In the genomic region with DNA sequence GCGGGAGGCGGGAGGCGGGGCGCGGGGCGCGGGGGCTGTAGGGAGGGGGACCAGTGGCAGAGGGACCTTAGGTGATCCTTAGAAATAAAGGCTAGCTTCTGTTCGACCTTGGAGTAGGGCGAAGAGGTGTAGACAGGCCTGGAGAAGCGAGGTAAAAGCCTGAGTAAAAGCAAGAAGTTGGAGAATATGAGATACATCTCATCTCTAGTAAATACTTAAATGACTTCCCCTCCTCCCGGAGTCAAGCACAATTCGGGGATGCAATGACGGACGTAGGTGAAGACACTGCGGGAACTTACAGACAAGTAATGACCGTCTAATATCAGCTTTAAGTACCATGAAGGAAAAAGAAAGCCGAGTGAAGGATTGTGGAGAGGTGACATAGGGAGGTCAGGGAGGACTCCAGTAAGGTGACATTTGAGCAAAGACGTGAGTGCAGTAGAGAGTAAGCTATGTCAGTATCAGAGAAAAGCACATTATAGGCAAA, we compare ENCODE assay signal across 8 cellular contexts. TPM values are rescaled to one million over a fixed set of nuclear protein-coding genes. Genes with fewer than 3 reads are reported as not detected.
A peak's percentile ranks its signal among the peaks of the same experiment; 100 is the strongest.
DNase-seq lines count a peak whose midpoint lies in the region; ATAC-seq and TF ChIP-seq lines count a peak whose summit lies in the region.

No MANE protein-coding gene starts in this region.

- H3K27me3 ChIP-seq in heart left ventricle (no peaks in the 10 kb centered on the region), Peyer's patch (no peaks in the 10 kb centered on the region), fibroblast of lung (ENCODE audit: control insufficient read depth, insufficient read depth, low read length) (no peaks in the 10 kb centered on the region), sigmoid colon (no peaks in the 10 kb centered on the region)

- TF ChIP-seq CTCF in heart left ventricle (IDR thresholded peaks at IDR 0.05): no peak
- no peak for TF ChIP-seq CTCF in Peyer's patch (IDR thresholded peaks at IDR 0.05)
- no peak for TF ChIP-seq CTCF in fibroblast of lung (conservative IDR thresholded peaks at IDR 0.05 in 1 of 2, IDR thresholded peaks at IDR 0.05 in 1 of 2; ENCODE audit: low read depth in 1 of 2, low read length in 2 of 2)
- TF ChIP-seq CTCF in sigmoid colon (IDR thresholded peaks at IDR 0.05): no peak

- no peak for TF ChIP-seq EP300 in sigmoid colon (IDR thresholded peaks at IDR 0.05)

- peak overlapping the region; percentile 93 for H2AFZ ChIP-seq in fibroblast of lung (ENCODE audit: low read length)

- H3K79me2 ChIP-seq in fibroblast of lung (ENCODE audit: control insufficient read depth, insufficient read depth, low read length): peaks cover 18% of the 10 kb centered on the region

- intact Hi-C loops in heart left ventricle (cut with DNase I): loop anchor here in 2 of 10 donors (10.0 kb wide), 1 partner anchor 650 kb away; the partner anchor contains the start of gene NIPSNAP3A (in 2 of the 2)
- intact Hi-C loops in Right ventricle myocardium inferior (cut with DNase I): loop anchor here (5.0 kb wide), 1 partner anchor 653 kb away; the partner anchor contains the start of gene NIPSNAP3A
- intact Hi-C loops in sigmoid colon (cut with DNase I): loop anchor here (5.0 kb wide), 1 partner anchor 653 kb away; the partner anchor contains the start of gene NIPSNAP3A

- H3K27ac ChIP-seq in heart left ventricle (peak overlapping the region in 9 of 12 donors; percentile 82 to 98 (median 93)), Peyer's patch (peak overlapping the region; percentile 91 to 95 (median 94)), fibroblast of lung (ENCODE audit: insufficient read depth, low read length) (peak overlapping the region; percentile 66), sigmoid colon (peak overlapping the region; percentile 92 to 95 (median 93))

- H3K36me3 ChIP-seq in heart left ventricle: no peaks in the 10 kb centered on the region
- no peaks in the 10 kb centered on the region for H3K36me3 ChIP-seq in Peyer's patch
- H3K36me3 ChIP-seq in fibroblast of lung (ENCODE audit: control insufficient read depth, insufficient read depth, low read length): no peaks in the 10 kb centered on the region
- no peaks in the 10 kb centered on the region for H3K36me3 ChIP-seq in sigmoid colon

- no peaks in the 10 kb centered on the region for H4K20me1 ChIP-seq in fibroblast of lung (ENCODE audit: control insufficient read depth, extremely low read depth, insufficient read depth, low read length)

- H3K9ac ChIP-seq in fibroblast of lung (ENCODE audit: insufficient read depth, low read length): peak overlapping the region; percentile 26

- H3K4me2 ChIP-seq in fibroblast of lung (ENCODE audit: extremely low read depth, insufficient read depth, low read length): peak overlapping the region; percentile 96

- DNase-seq in heart left ventricle: no peak
- DNase-seq in Right ventricle myocardium inferior (ENCODE audit: missing footprints): no peak
- no peak for DNase-seq in Peyer's patch
- peak in 1 of 2 donors; percentile 8 for DNase-seq in fibroblast of lung (ENCODE audit: low read depth in 2 of 2)
- no peak for DNase-seq in sigmoid colon
- DNase-seq in NCI-H128 (lab: John Stamatoyannopoulos, UW; ENCODE audit: unreplicated experiment): no peak
- no peak for DNase-seq in stimulated activated CD4-positive, alpha-beta T cell treated with anti-CD3 and anti-CD28 coated beads, Interleukin-12 subunit alpha, Interleukin-12 subunit beta, amount 100 ng/mL, for 4 hours

- no peak for TF ChIP-seq POLR2A in heart left ventricle (IDR thresholded peaks at IDR 0.05)
- TF ChIP-seq POLR2A in Peyer's patch (IDR thresholded peaks at IDR 0.05): no peak
- no peak for TF ChIP-seq POLR2A in sigmoid colon (IDR thresholded peaks at IDR 0.05)

- 0 to 2% (median 0%) methylated on average over 17 to 18 of the region's 18 CpGs for WGBS in heart left ventricle, 4 donors
- 1% methylated on average over 18 of the region's 18 CpGs for WGBS in sigmoid colon, 2 donors

- no peak for ATAC-seq in heart left ventricle
- no peak for ATAC-seq in Right ventricle myocardium inferior
- ATAC-seq in HG02885 (IDR thresholded peaks at IDR 0.05; ENCODE audit: poor library complexity, unreplicated experiment): peak; percentile 9

- H3K4me3 ChIP-seq in heart left ventricle: peak overlapping the region; percentile 45 to 89 (median 68)
- H3K4me3 ChIP-seq in Peyer's patch: peak overlapping the region; percentile 73 to 87 (median 78)
- peak overlapping the region; percentile 69 to 94 (median 84) for H3K4me3 ChIP-seq in fibroblast of lung (replicated peaks in 1 of 4; ENCODE audit: control extremely low read depth in 1 of 4, insufficient read depth in 1 of 4, low read depth in 3 of 4, low read length in 4 of 4)
- H3K4me3 ChIP-seq in sigmoid colon: peak overlapping the region; percentile 49 to 76 (median 58)

- no peaks in the 10 kb centered on the region for H3K9me3 ChIP-seq in heart left ventricle
- no peaks in the 10 kb centered on the region for H3K9me3 ChIP-seq in Peyer's patch
- H3K9me3 ChIP-seq in fibroblast of lung (ENCODE audit: control insufficient read depth, insufficient read depth, low read depth, low read length): no peaks in the 10 kb centered on the region
- H3K9me3 ChIP-seq in sigmoid colon: no peaks in the 10 kb centered on the region

- H3K4me1 ChIP-seq in heart left ventricle (peaks cover 2 to 38% (median 19%) of the 10 kb centered on the region in 12 donors), Peyer's patch (peaks cover 0 to 12% (median 4%) of the 10 kb centered on the region in 4 donors), fibroblast of lung (ENCODE audit: control insufficient read depth, extremely low read depth, insufficient read depth, low read length) (peaks cover 4% of the 10 kb centered on the region), sigmoid colon (peaks cover 0 to 42% (median 27%) of the 10 kb centered on the region in 4 donors)

RNA-seq across cellular contexts. Expression of gene SMC2, which starts 0.5 kb away (rescaled TPM):
- total RNA-seq in heart left ventricle: 10 to 100 TPM in 8 of 9 donors, 1 to 10 TPM in 1; 9.0 to 22.9 (median 16.2) TPM
- 1 to 10 TPM; 1.9 to 9.9 TPM for polyA plus RNA-seq in heart left ventricle
- total RNA-seq in Right ventricle myocardium inferior: 9.0 TPM
- 10 to 100 TPM in 1 of 4 donors, 1 to 10 TPM in 3; 4.7 to 15.7 (median 5.4) TPM for total RNA-seq in Peyer's patch
- 6.7 and 12.6 TPM in 2 replicates for total RNA-seq in fibroblast of lung
- 8.9 and 18.6 TPM in 2 replicates for polyA plus RNA-seq in fibroblast of lung
- 7.9 and 16.9 TPM in 2 replicates for polyA plus RNA-seq in fibroblast of lung (2012)
- 1.1 and 2.8 TPM in 2 replicates for polyA minus RNA-seq in fibroblast of lung (ENCODE audit: low replicate concordance)
- total RNA-seq in sigmoid colon: 1 to 10 TPM; 4.1 to 8.6 (median 8.1) TPM
- 1 to 10 TPM; 2.4 to 8.4 (median 3.5) TPM for polyA plus RNA-seq in sigmoid colon
